ENCODE assay signal across 22 cellular contexts in the genomic region with DNA sequence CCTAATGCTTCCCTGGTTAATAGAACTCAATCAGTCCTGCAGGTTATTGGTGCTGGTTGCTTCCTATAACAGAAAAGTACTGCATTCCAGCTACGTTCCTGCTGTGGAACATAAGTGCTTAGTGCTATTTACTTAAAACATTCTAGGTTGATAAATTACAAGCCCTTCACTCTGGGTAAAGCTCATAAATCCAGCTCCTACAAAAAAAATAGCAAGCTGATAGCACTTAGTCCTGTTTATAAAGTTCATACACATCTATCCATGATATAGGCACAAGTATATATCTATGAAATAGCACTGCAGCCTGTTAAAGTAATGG.
"Had no signal": no experiment of that assay in that cellular context is flagged by ENCODE, and none has a peak within 500 bp of the region (broad histone marks: within the 10 kb centered on the region; RNA-seq: fewer than 3 reads in every experiment).

No MANE protein-coding gene starts in this region.

- H3K27me3 ChIP-seq: ascending aorta, esophagus squamous epithelium, spleen, uterus had no signal

- H3K9me3 Mint-ChIP-seq: activated CD4-positive, alpha-beta T cell treated with anti-CD3 and anti-CD28 coated beads, Interleukin-2, amount 10 ng/mL, durations not matched to agents 7 days and 5 days; activated T-cell treated with anti-CD3 and anti-CD28 coated beads, Interleukin-2, amount 50 U/mL, for 4 hours; stimulated activated naive B cell treated with anti-CD40 and anti-IgM and Interleukin-4, amounts not matched to agents 10 μg/mL and 1 μg/mL and 100 μg/mL, for 72 hours; T-cell had no signal

- H3K27me3 Mint-ChIP-seq: activated CD4-positive, alpha-beta T cell treated with anti-CD3 and anti-CD28 coated beads, Interleukin-2, amount 10 ng/mL, durations not matched to agents 7 days and 5 days; stimulated activated naive B cell treated with anti-CD40 and anti-IgM and Interleukin-4, amounts not matched to agents 10 μg/mL and 1 μg/mL and 100 μg/mL, for 72 hours; T-cell had no signal

- H3K36me3 ChIP-seq: ascending aorta, esophagus squamous epithelium, spleen, uterus had no signal

- DNase-seq: activated CD4-positive, alpha-beta T cell treated with anti-CD3 and anti-CD28 coated beads, Interleukin-2, amount 10 ng/mL, durations not matched to agents 7 days and 5 days; activated CD8-positive, alpha-beta memory T cell treated with anti-CD3 and anti-CD28 coated beads, Interleukin-2, amount 50 U/mL, for 4 hours; activated CD8-positive, alpha-beta T cell treated with anti-CD3 and anti-CD28 coated beads, Interleukin-2, amount 10 ng/mL, durations not matched to agents 7 days and 5 days; activated effector memory CD4-positive, alpha-beta T cell treated with Interleukin-2 at 50 U/mL for 16 hours; activated naive CD4-positive, alpha-beta T cell treated with anti-CD3 and anti-CD28 coated beads, Interleukin-2, amount 50 U/mL, for 16 hours; activated T-cell treated with anti-CD3 and anti-CD28 coated beads, Interleukin-2, amount 50 U/mL, for 4 hours; cerebellar nuclear complex; effector CD4-positive, alpha-beta T cell; esophagus squamous epithelium; foreskin fibroblast; hippocampal formation; mammary epithelial cell; occipital lobe; posterior cingulate gyrus; spleen; stimulated activated naive B cell treated with anti-CD40 and anti-IgM and Interleukin-4, amounts not matched to agents 10 μg/mL and 1 μg/mL and 100 μg/mL, for 72 hours; T-cell; T-helper 9 cell; uterus had no signal

- H3K4me1 ChIP-seq: ascending aorta, uterus had no signal

- ATAC-seq: activated CD4-positive, CD25-positive, alpha-beta regulatory T cell treated with anti-CD3 and anti-CD28 coated beads, Interleukin-2, amount 50 U/mL, for 24 hours; activated CD8-positive, alpha-beta T cell treated with anti-CD3 and anti-CD28 coated beads, Interleukin-2, amount 10 ng/mL, durations not matched to agents 7 days and 5 days; activated T-cell treated with anti-CD3 and anti-CD28 coated beads, Interleukin-2, amount 50 U/mL, for 4 hours; left lobe of liver; stimulated activated naive B cell treated with anti-CD40 and anti-IgM and Interleukin-4, amounts not matched to agents 10 μg/mL and 1 μg/mL and 100 μg/mL, for 72 hours; T-cell had no signal

- H3K4me3 Mint-ChIP-seq: activated CD4-positive, alpha-beta T cell treated with anti-CD3 and anti-CD28 coated beads, Interleukin-2, amount 10 ng/mL, durations not matched to agents 7 days and 5 days; activated CD8-positive, alpha-beta T cell treated with anti-CD3 and anti-CD28 coated beads, Interleukin-2, amount 10 ng/mL, durations not matched to agents 7 days and 5 days; activated T-cell treated with anti-CD3 and anti-CD28 coated beads, Interleukin-2, amount 50 U/mL, for 4 hours; stimulated activated naive B cell treated with anti-CD40 and anti-IgM and Interleukin-4, amounts not matched to agents 10 μg/mL and 1 μg/mL and 100 μg/mL, for 72 hours; T-cell had no signal

- H3K27ac Mint-ChIP-seq: activated CD4-positive, alpha-beta T cell treated with anti-CD3 and anti-CD28 coated beads, Interleukin-2, amount 10 ng/mL, durations not matched to agents 7 days and 5 days; activated CD8-positive, alpha-beta T cell treated with anti-CD3 and anti-CD28 coated beads, Interleukin-2, amount 10 ng/mL, durations not matched to agents 7 days and 5 days; stimulated activated naive B cell treated with anti-CD40 and anti-IgM and Interleukin-4, amounts not matched to agents 10 μg/mL and 1 μg/mL and 100 μg/mL, for 72 hours; T-cell had no signal

- H3K4me3 ChIP-seq: ascending aorta, esophagus squamous epithelium, spleen, uterus had no signal

- H3K9me3 ChIP-seq: ascending aorta, esophagus squamous epithelium, spleen, uterus had no signal

- H3K27ac ChIP-seq: ascending aorta, esophagus squamous epithelium, spleen, uterus had no signal
